ENCODE assay signal across 21 cellular contexts in genomic region chr14:22892488-22892887, GRCh38. TPM values are rescaled to one million over a fixed set of nuclear protein-coding genes. Genes with fewer than 3 reads are reported as not detected.
"Had no signal": no experiment of that assay in that cellular context is flagged by ENCODE, and none has a peak within 500 bp of the region (broad histone marks: within the 10 kb centered on the region; RNA-seq: fewer than 3 reads in every experiment).

No MANE protein-coding gene starts in this region.

- H3K4me3 Mint-ChIP-seq: activated CD4-positive, alpha-beta memory T cell treated with anti-CD3 and anti-CD28 coated beads, Interleukin-2, amount 10 ng/mL, durations not matched to agents 7 days and 5 days; activated CD8-positive, alpha-beta memory T cell treated with anti-CD3 and anti-CD28 coated beads, Interleukin-2, amount 10 ng/mL, durations not matched to agents 7 days and 5 days; activated naive CD4-positive, alpha-beta T cell treated with anti-CD3 and anti-CD28 coated beads for 36 hours; activated naive CD8-positive, alpha-beta T cell treated with anti-CD3 and anti-CD28 coated beads, Interleukin-2, amount 50 U/mL, for 24 hours; central memory CD8-positive, alpha-beta T cell had no signal

- H3K27me3 Mint-ChIP-seq: activated CD4-positive, alpha-beta memory T cell treated with anti-CD3 and anti-CD28 coated beads, Interleukin-2, amount 10 ng/mL, durations not matched to agents 7 days and 5 days; activated CD8-positive, alpha-beta memory T cell treated with anti-CD3 and anti-CD28 coated beads, Interleukin-2, amount 10 ng/mL, durations not matched to agents 7 days and 5 days; activated naive CD8-positive, alpha-beta T cell treated with anti-CD3 and anti-CD28 coated beads, Interleukin-2, amount 50 U/mL, for 24 hours; central memory CD8-positive, alpha-beta T cell; naive thymus-derived CD8-positive, alpha-beta T cell had no signal

- H3K27me3 ChIP-seq: colonic mucosa, esophagus squamous epithelium, neutrophil, spleen, thyroid gland had no signal

- ATAC-seq: activated CD8-positive, alpha-beta memory T cell treated with anti-CD3 and anti-CD28 coated beads, Interleukin-2, amount 10 ng/mL, durations not matched to agents 7 days and 5 days; activated naive CD8-positive, alpha-beta T cell treated with anti-CD3 and anti-CD28 coated beads, Interleukin-2, amount 50 U/mL, for 24 hours; left cardiac atrium; naive thymus-derived CD8-positive, alpha-beta T cell had no signal

- H2AFZ ChIP-seq: parathyroid adenoma had no signal

- H3K9me3 ChIP-seq: colonic mucosa, esophagus squamous epithelium, neutrophil, spleen, thyroid gland had no signal

- H3K36me3 ChIP-seq: colonic mucosa, esophagus squamous epithelium, thyroid gland had no signal

- H3K9ac ChIP-seq: parathyroid adenoma had no signal

- H3K9me3 Mint-ChIP-seq: activated CD4-positive, alpha-beta memory T cell treated with anti-CD3 and anti-CD28 coated beads, Interleukin-2, amount 10 ng/mL, durations not matched to agents 7 days and 5 days; activated naive CD4-positive, alpha-beta T cell treated with anti-CD3 and anti-CD28 coated beads for 36 hours; activated naive CD8-positive, alpha-beta T cell treated with anti-CD3 and anti-CD28 coated beads, Interleukin-2, amount 50 U/mL, for 24 hours; activated T-helper 2 cell treated with anti-CD3 and anti-CD28 coated beads, Interferon-gamma antibody, Interleukin-2, Interleukin-4, amounts not matched to agents 10 μg/mL and 5 μg/mL and 100 μg/mL, durations not matched to agents 14 hours and 24 hours and 36 hours; central memory CD8-positive, alpha-beta T cell; naive thymus-derived CD8-positive, alpha-beta T cell had no signal

- H3K27ac Mint-ChIP-seq: activated CD4-positive, alpha-beta memory T cell treated with anti-CD3 and anti-CD28 coated beads, Interleukin-2, amount 10 ng/mL, durations not matched to agents 7 days and 5 days; activated CD8-positive, alpha-beta memory T cell treated with anti-CD3 and anti-CD28 coated beads, Interleukin-2, amount 10 ng/mL, durations not matched to agents 7 days and 5 days; activated naive CD4-positive, alpha-beta T cell treated with anti-CD3 and anti-CD28 coated beads for 36 hours; activated naive CD8-positive, alpha-beta T cell treated with anti-CD3 and anti-CD28 coated beads, Interleukin-2, amount 50 U/mL, for 24 hours; activated T-helper 2 cell treated with anti-CD3 and anti-CD28 coated beads, Interferon-gamma antibody, Interleukin-2, Interleukin-4, amounts not matched to agents 10 μg/mL and 5 μg/mL and 100 μg/mL, durations not matched to agents 14 hours and 24 hours and 36 hours had no signal

- H3K4me3 ChIP-seq: colonic mucosa, esophagus squamous epithelium, spleen, thyroid gland had no signal

- DNase-seq: activated CD4-positive, alpha-beta memory T cell treated with anti-CD3 and anti-CD28 coated beads, Interleukin-2, amount 10 ng/mL, durations not matched to agents 7 days and 5 days; activated CD4-positive, alpha-beta T cell treated with anti-CD3 and anti-CD28 coated beads for 4 hours; activated CD8-positive, alpha-beta memory T cell treated with anti-CD3 and anti-CD28 coated beads, Interleukin-2, amount 10 ng/mL, durations not matched to agents 7 days and 5 days; activated naive CD4-positive, alpha-beta T cell treated with anti-CD3 and anti-CD28 coated beads for 36 hours; activated naive CD8-positive, alpha-beta T cell treated with anti-CD3 and anti-CD28 coated beads, Interleukin-2, amount 50 U/mL, for 24 hours; activated T-cell treated with anti-CD3 and anti-CD28 coated beads, Interleukin-2, amount 50 U/mL, for 1 hour; anterior cingulate cortex; colonic mucosa; esophagus squamous epithelium; left cardiac atrium; mesenchymal stem cell; naive thymus-derived CD8-positive, alpha-beta T cell; spleen; stimulated activated CD4-positive, alpha-beta T cell treated with anti-CD3 and anti-CD28 coated beads, Interleukin-4, amount 100 ng/mL, for 4 hours; stimulated activated naive CD4-positive, alpha-beta T cell treated with Interleukin-2 at 50 U/mL for 16 hours; SW 1271; thyroid gland had no signal

- H3K27ac ChIP-seq: colonic mucosa, esophagus squamous epithelium, neutrophil, parathyroid adenoma, spleen, thyroid gland had no signal

RNA-seq across cellular contexts. Expression of gene MMP14, which starts 56.1 kb away (rescaled TPM):
- polyA plus RNA-seq: naive thymus-derived CD8-positive, alpha-beta T cell had no signal
